29 cellular contexts compared by ENCODE assay signal in genomic region chr12:90061834-90062233, GRCh38.
"Had no signal": no experiment of that assay in that cellular context is flagged by ENCODE, and none has a peak within 500 bp of the region (broad histone marks: within the 10 kb centered on the region; RNA-seq: fewer than 3 reads in every experiment).

No MANE protein-coding gene starts in this region.

- FAIRE-seq: colon, TTC549 had no signal

- H3K27ac ChIP-seq: body of pancreas, dorsolateral prefrontal cortex, foreskin keratinocyte, left lung, neural progenitor cell, skin epidermis, suprapubic skin, transverse colon, uterus had no signal

- DNase-seq: activated CD4-positive, alpha-beta T cell treated with anti-CD3 and anti-CD28 coated beads for 1 hour; activated CD4-positive, alpha-beta T cell treated with anti-CD3 and anti-CD28 coated beads, Interleukin-2, amount 50 U/mL, for 1 hour; activated CD8-positive, alpha-beta T cell treated with anti-CD3 and anti-CD28 coated beads, Interleukin-2, amount 10 ng/mL, durations not matched to agents 7 days and 5 days; activated gamma-delta T cell; activated naive CD4-positive, alpha-beta T cell treated with anti-CD3 and anti-CD28 coated beads, Interleukin-2, amount 50 U/mL, for 16 hours; activated naive CD8-positive, alpha-beta T cell treated with anti-CD3 and anti-CD28 coated beads, Interleukin-2, amount 50 U/mL, for 24 hours; anterior cingulate cortex; body of pancreas; dorsolateral prefrontal cortex; effector memory CD8-positive, alpha-beta T cell; foreskin keratinocyte; glutamatergic neuron; hippocampal formation; kidney glomerular epithelial cell; left lung; naive thymus-derived CD4-positive, alpha-beta T cell; right cardiac atrium; stimulated activated CD4-positive, alpha-beta T cell treated with anti-CD3 and anti-CD28 coated beads, Interleukin-1b, Interleukin-23, amount 100 ng/mL, for 48 hours; stimulated activated naive CD8-positive, alpha-beta T cell treated with anti-CD3 and anti-CD28 coated beads, Interleukin-15, amount 100 ng/mL, for 72 hours; T-helper 1 cell; transverse colon; uterus had no signal

- H3K4me2 ChIP-seq: neural progenitor cell had no signal

- H3K4me1 ChIP-seq: body of pancreas, left lung, uterus had no signal

- H3K9me3 ChIP-seq: body of pancreas, left lung, suprapubic skin, transverse colon, uterus had no signal

- ATAC-seq: activated CD8-positive, alpha-beta T cell treated with anti-CD3 and anti-CD28 coated beads, Interleukin-2, amount 10 ng/mL, durations not matched to agents 7 days and 5 days; activated naive CD8-positive, alpha-beta T cell treated with anti-CD3 and anti-CD28 coated beads, Interleukin-2, amount 50 U/mL, for 24 hours; body of pancreas; effector memory CD8-positive, alpha-beta T cell; foreskin keratinocyte; left lung; naive thymus-derived CD4-positive, alpha-beta T cell; right cardiac atrium; stimulated activated effector memory CD8-positive, alpha-beta T cell treated with anti-CD3 and anti-CD28 coated beads, Interleukin-12 subunit alpha, Interleukin-12 subunit beta, amount 100 ng/mL, for 72 hours; stimulated activated naive CD8-positive, alpha-beta T cell treated with anti-CD3 and anti-CD28 coated beads, Interleukin-15, amount 100 ng/mL, for 72 hours had no signal

- H3K4me3 ChIP-seq: body of pancreas, dorsolateral prefrontal cortex, left lung, lung, neural progenitor cell, skin epidermis, suprapubic skin, transverse colon, uterus had no signal

- H3K36me3 ChIP-seq: left lung, neural progenitor cell, suprapubic skin, transverse colon, uterus had no signal

- H2AFZ ChIP-seq: neural progenitor cell had no signal

- H3K27me3 ChIP-seq: body of pancreas, dorsolateral prefrontal cortex, foreskin keratinocyte, left lung, neural progenitor cell, suprapubic skin, transverse colon, uterus had no signal

- H3K9ac ChIP-seq: neural progenitor cell had no signal
